Comparison of ENCODE assay signal across 9 cellular contexts in the genomic region with DNA sequence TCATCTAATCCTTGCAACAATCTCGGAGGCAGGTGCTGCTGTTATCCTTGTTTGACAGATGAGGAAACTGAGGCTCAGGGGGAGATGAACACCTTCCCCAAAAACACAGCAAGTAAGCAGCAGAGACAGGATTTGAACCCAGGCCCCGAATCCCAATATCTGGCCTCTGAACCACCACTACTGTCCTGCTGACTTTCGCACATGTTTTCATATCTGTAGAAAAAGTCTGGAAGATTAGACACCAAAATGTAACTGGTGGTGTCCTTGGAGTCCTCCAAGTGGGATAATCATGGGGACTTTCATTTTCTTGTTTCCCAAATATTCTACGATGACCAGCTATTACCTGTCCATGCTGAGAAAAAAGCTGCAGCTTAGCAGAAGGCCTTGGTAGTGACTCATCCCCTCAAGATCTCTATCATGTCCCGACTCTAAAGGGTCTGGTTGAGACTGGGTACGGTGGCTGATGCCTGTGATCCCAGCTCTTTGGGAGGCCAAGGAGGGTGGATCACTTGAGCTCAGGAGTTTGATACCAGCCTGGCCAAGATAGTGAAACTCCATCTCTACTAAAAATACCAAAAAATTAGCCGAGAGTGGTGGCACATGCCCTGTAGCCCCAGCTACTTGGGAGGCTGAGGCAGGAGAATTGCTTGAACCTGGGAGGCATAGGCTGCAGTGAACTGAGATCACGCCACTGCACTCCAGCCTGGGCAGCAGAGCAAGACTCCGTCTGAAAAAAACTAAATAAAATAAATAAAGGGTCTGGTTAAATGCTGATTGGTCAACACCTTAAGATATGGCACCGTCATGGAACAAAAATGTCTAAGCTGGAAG. TPM values are rescaled to one million over a fixed set of nuclear protein-coding genes. Genes with fewer than 3 reads are reported as not detected.
A peak's percentile ranks its signal among the peaks of the same experiment; 100 is the strongest.
DNase-seq lines count a peak whose midpoint lies in the region; ATAC-seq lines count a peak whose summit lies in the region.
"Had no signal": no experiment of that assay in that cellular context is flagged by ENCODE, and none has a peak within 500 bp of the region (broad histone marks: within the 10 kb centered on the region; RNA-seq: fewer than 3 reads in every experiment).

No MANE protein-coding gene starts in this region.

- H3K4me1 Mint-ChIP-seq in stimulated activated naive CD8-positive, alpha-beta T cell treated with anti-CD3 and anti-CD28 coated beads, Interleukin-15, amount 100 ng/mL, for 72 hours = peaks cover 17% of the 10 kb centered on the region
- peaks cover 5 to 22% (median 11%) of the 10 kb centered on the region in 7 donors for H3K4me1 Mint-ChIP-seq in naive thymus-derived CD4-positive, alpha-beta T cell

- H3K27ac Mint-ChIP-seq in stimulated activated naive CD8-positive, alpha-beta T cell treated with anti-CD3 and anti-CD28 coated beads, Interleukin-15, amount 100 ng/mL, for 72 hours = peak overlapping the region in 1 of 2 donors; percentile 52
- peak overlapping the region in 5 of 9 donors; percentile 18 to 70 (median 53) for H3K27ac Mint-ChIP-seq in naive thymus-derived CD4-positive, alpha-beta T cell
- H3K27ac Mint-ChIP-seq: H9 had no signal

- POLR2A ChIA-PET in naive thymus-derived CD4-positive, alpha-beta T cell (lab: Charles Lee) = interaction anchor here (0.8 to 1.7 kb wide), 2 partner anchors 19 to 50 kb away, joined by 3 to 7 read pairs; no protein-coding TSS in a partner anchor

- peaks cover 5 to 13% of the 10 kb centered on the region in 2 donors for H3K9me3 Mint-ChIP-seq in stimulated activated naive CD8-positive, alpha-beta T cell treated with anti-CD3 and anti-CD28 coated beads, Interleukin-15, amount 100 ng/mL, for 72 hours
- H3K9me3 Mint-ChIP-seq in naive thymus-derived CD4-positive, alpha-beta T cell = peaks cover 0 to 12% (median 6%) of the 10 kb centered on the region in 11 donors

- CTCF ChIA-PET in naive thymus-derived CD4-positive, alpha-beta T cell (lab: Charles Lee) = interaction anchor here (0.6 to 1.8 kb wide), 2 partner anchors 13 to 110 kb away, joined by 3 to 6 read pairs; no protein-coding TSS in a partner anchor

- no peak overlapping the region for H3K4me3 Mint-ChIP-seq in stimulated activated naive CD8-positive, alpha-beta T cell treated with anti-CD3 and anti-CD28 coated beads, Interleukin-15, amount 100 ng/mL, for 72 hours
- H3K4me3 Mint-ChIP-seq in naive thymus-derived CD4-positive, alpha-beta T cell = no peak overlapping the region
- H3K4me3 Mint-ChIP-seq: H9 had no signal

- H3K36me3 Mint-ChIP-seq in naive thymus-derived CD4-positive, alpha-beta T cell = peaks cover 0 to 29% (median 17%) of the 10 kb centered on the region in 5 donors

- no peak overlapping the region for H3K4me3 ChIP-seq in naive thymus-derived CD4-positive, alpha-beta T cell (ENCODE audit: low read length)

- H3K27me3 ChIP-seq in naive thymus-derived CD4-positive, alpha-beta T cell (ENCODE audit: control insufficient read depth in 2 of 2, insufficient read depth in 2 of 2, low read length in 2 of 2) = no peaks in the 10 kb centered on the region

- intact Hi-C loops in naive thymus-derived CD4-positive, alpha-beta T cell (cut with micrococcal nuclease) = no loop called here
- intact Hi-C loops in head of caudate nucleus (cut with DNase I) = loop anchor here (10.0 kb wide), 1 partner anchor 51 kb away; no protein-coding TSS in a partner anchor

- H3K4me1 ChIP-seq in naive thymus-derived CD4-positive, alpha-beta T cell (ENCODE audit: control insufficient read depth in 2 of 2, insufficient read depth in 2 of 2, low read length in 2 of 2) = no peaks in the 10 kb centered on the region

- ATAC-seq in stimulated activated naive CD8-positive, alpha-beta T cell treated with anti-CD3 and anti-CD28 coated beads, Interleukin-15, Interleukin-2, amounts not matched to agents 100 U/mL and 50 U/mL, for 24 hours = peak; percentile 55
- no peak for ATAC-seq in stimulated activated naive CD8-positive, alpha-beta T cell treated with anti-CD3 and anti-CD28 coated beads, Interleukin-15, amount 100 ng/mL, for 72 hours
- no peak for ATAC-seq in naive thymus-derived CD4-positive, alpha-beta T cell
- ATAC-seq in GM19397 (IDR thresholded peaks at IDR 0.05; ENCODE audit: unreplicated experiment) = no peak

- no peak for DNase-seq in stimulated activated naive CD8-positive, alpha-beta T cell treated with anti-CD3 and anti-CD28 coated beads, Interleukin-15, Interleukin-2, amounts not matched to agents 100 U/mL and 50 U/mL, for 24 hours
- DNase-seq in stimulated activated naive CD8-positive, alpha-beta T cell treated with anti-CD3 and anti-CD28 coated beads, Interleukin-15, amount 100 ng/mL, for 72 hours = no peak
- no peak for DNase-seq in caudate nucleus (lab: John Stamatoyannopoulos, UW)
- no peak for DNase-seq in naive thymus-derived CD4-positive, alpha-beta T cell
- DNase-seq in NCI-H748 (lab: John Stamatoyannopoulos, UW; ENCODE audit: unreplicated experiment) = no peak
- DNase-seq in NK-92 treated with Interleukin-12 subunit alpha and Interleukin-12 subunit beta, amount 100 ng/mL, for 24 hours (lab: John Stamatoyannopoulos, UW) = no peak
- DNase-seq in head of caudate nucleus = no peak
- DNase-seq: H9 had no signal

- H3K9me3 ChIP-seq in naive thymus-derived CD4-positive, alpha-beta T cell (ENCODE audit: control insufficient read depth in 2 of 3, low read length in 3 of 3) = peaks cover 0 to 8% (median 0%) of the 10 kb centered on the region in 3 experiments

- H3K27ac ChIP-seq in caudate nucleus (ENCODE audit: low read depth, low read length) = peak overlapping the region; percentile 58
- no peak overlapping the region for H3K27ac ChIP-seq in naive thymus-derived CD4-positive, alpha-beta T cell (ENCODE audit: low read depth, low read length)

- no peaks in the 10 kb centered on the region for H3K36me3 ChIP-seq in naive thymus-derived CD4-positive, alpha-beta T cell (ENCODE audit: control insufficient read depth in 2 of 3, insufficient read depth in 3 of 3, low read length in 3 of 3)

- H3K27me3 Mint-ChIP-seq in stimulated activated naive CD8-positive, alpha-beta T cell treated with anti-CD3 and anti-CD28 coated beads, Interleukin-15, amount 100 ng/mL, for 72 hours = no peaks in the 10 kb centered on the region
- no peaks in the 10 kb centered on the region for H3K27me3 Mint-ChIP-seq in naive thymus-derived CD4-positive, alpha-beta T cell

RNA-seq across cellular contexts. Expression of a gene that starts 8.6 kb away (rescaled TPM):
- 1 to 10 TPM; 1.5 to 4.8 (median 2.3) TPM for total RNA-seq in naive thymus-derived CD4-positive, alpha-beta T cell
- polyA plus RNA-seq in naive thymus-derived CD4-positive, alpha-beta T cell = 1 to 10 TPM; 2.3 to 3.8 TPM

RNA-seq across cellular contexts. Expression of a gene that starts 31.7 kb away (rescaled TPM):
- 10 to 100 TPM; 56.8 to 77.0 (median 67.0) TPM for total RNA-seq in naive thymus-derived CD4-positive, alpha-beta T cell
- 10 to 100 TPM; 16.7 to 34.6 TPM for polyA plus RNA-seq in naive thymus-derived CD4-positive, alpha-beta T cell

RNA-seq across cellular contexts. Expression of a gene that starts 57.8 kb away (rescaled TPM):
- total RNA-seq in naive thymus-derived CD4-positive, alpha-beta T cell = 100 to 1,000 TPM in 1 of 5 experiments, 10 to 100 TPM in 4; 40.9 to 117 (median 65.8) TPM
- 100 to 1,000 TPM; 212 to 256 TPM for polyA plus RNA-seq in naive thymus-derived CD4-positive, alpha-beta T cell
